ENCODE assay signal across 23 cellular contexts in the genomic region with DNA sequence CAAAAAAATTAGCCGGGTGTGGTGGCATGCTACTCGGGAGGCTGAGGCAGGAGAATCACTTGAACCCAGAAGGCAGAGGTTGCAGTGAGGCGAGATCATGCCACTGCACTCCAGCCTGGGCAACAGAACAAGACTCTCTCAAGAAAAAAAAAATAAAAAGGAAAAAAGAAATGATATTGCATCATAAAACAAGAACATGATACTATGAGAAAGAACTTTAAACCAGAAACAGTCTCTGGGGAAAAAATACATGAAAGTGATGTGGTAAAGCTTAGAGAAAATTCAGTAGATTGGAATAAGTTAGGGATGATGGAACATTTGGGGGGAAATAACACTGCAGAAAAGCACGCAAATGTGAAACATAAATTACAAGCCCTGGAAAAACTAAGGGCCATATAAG. TPM values are rescaled to one million over a fixed set of nuclear protein-coding genes. Genes with fewer than 3 reads are reported as not detected.
A peak's percentile ranks its signal among the peaks of the same experiment; 100 is the strongest.
DNase-seq lines count a peak whose midpoint lies in the region; ATAC-seq, FAIRE-seq and TF ChIP-seq lines count a peak whose summit lies in the region.
"Had no signal": no experiment of that assay in that cellular context is flagged by ENCODE, and none has a peak within 500 bp of the region (broad histone marks: within the 10 kb centered on the region; RNA-seq: fewer than 3 reads in every experiment).

No MANE protein-coding gene starts in this region.

- FAIRE-seq in HepG2 (lab: Jason Lieb, UNC) = no peak
- no peak for FAIRE-seq in K562 (lab: Jason Lieb, UNC)
- FAIRE-seq: A204.1, D721Med, GM12878, H1 had no signal

- 27% methylated on average over 4 of the region's 4 CpGs for WGBS in HepG2 (ENCODE audit: low lambda C conversion rate)
- WGBS in right lobe of liver (ENCODE audit: insufficient coverage, low coverage, low lambda C conversion rate, missing lambda C conversion rate) = 74% methylated on average over 4 of the region's 4 CpGs
- 4% methylated on average over 4 of the region's 4 CpGs for WGBS in K562 (ENCODE audit: insufficient coverage, low coverage, missing lambda C conversion rate)

- no peak overlapping the region for H3K27ac ChIP-seq in HepG2 (ENCODE audit: extremely low read length, insufficient read depth, low read length)
- no peak overlapping the region for H3K27ac ChIP-seq in right lobe of liver
- H3K27ac ChIP-seq in K562 (ENCODE audit: extremely low read depth, low read depth, low read length) = no peak overlapping the region
- no peak overlapping the region for H3K27ac ChIP-seq in dorsolateral prefrontal cortex
- H3K27ac ChIP-seq: 22Rv1, BLaER1, C4-2B had no signal

- in situ Hi-C loops in HepG2 (cut with HindIII; ENCODE audit: extremely low pct_ligation_motif_present, low pct_unique_long_range_greater_than_20kb) (no loop called here), K562 (cut with MboI) (no loop called here)

- BruUV-seq in HepG2 (replicated peaks; lab: Mats Ljungman, UMichigan) (no TSS peak), K562 (replicated peaks; lab: Mats Ljungman, UMichigan) (no TSS peak)

- POLR2A ChIA-PET in HepG2 (lab: Yijun Ruan, JAX) = no interaction called here
- POLR2A ChIA-PET in K562 (lab: Yijun Ruan, JAX) = no interaction called here

- no peaks in the 10 kb centered on the region for H3K4me1 ChIP-seq in HepG2 (ENCODE audit: insufficient read depth, low read length)
- no peaks in the 10 kb centered on the region for H3K4me1 ChIP-seq in right lobe of liver
- H3K4me1 ChIP-seq in K562 (replicated peaks in 1 of 2; ENCODE audit: control insufficient read depth in 2 of 2, insufficient read depth in 2 of 2, low read length in 2 of 2) = no peaks in the 10 kb centered on the region
- H3K4me1 ChIP-seq: BLaER1 had no signal

- TF ChIP-seq POLR2A in HepG2 (IDR thresholded peaks at IDR 0.05; ENCODE audit: insufficient read depth in 1 of 2, low read depth in 2 of 2, low read length in 2 of 2) = no peak
- no peak for TF ChIP-seq POLR2A in right lobe of liver (IDR thresholded peaks at IDR 0.05)
- no peak for TF ChIP-seq POLR2A in K562 (conservative IDR thresholded peaks at IDR 0.05)

- no peaks in the 10 kb centered on the region for H3K79me2 ChIP-seq in HepG2 (ENCODE audit: insufficient read depth, low read length)
- no peaks in the 10 kb centered on the region for H3K79me2 ChIP-seq in K562 (ENCODE audit: control insufficient read depth, insufficient read depth, low read length)

- H3K9me3 ChIP-seq in HepG2 (ENCODE audit: low read length) (no peaks in the 10 kb centered on the region), right lobe of liver (no peaks in the 10 kb centered on the region), K562 (replicated peaks; ENCODE audit: control insufficient read depth, insufficient read depth, low read depth, low read length) (no peaks in the 10 kb centered on the region)
- H3K9me3 ChIP-seq: BLaER1 had no signal

- CTCF ChIA-PET in HepG2 (lab: Yijun Ruan, JAX; ENCODE audit: low intra/inter-chr PET ratio, low total read pairs) (no interaction called here), K562 (lab: Yijun Ruan, JAX; ENCODE audit: low intra/inter-chr PET ratio) (no interaction called here)

- ATAC-seq in HepG2 (no peak), right lobe of liver (no peak), K562 (no peak), HG02870 (IDR thresholded peaks at IDR 0.05; ENCODE audit: unreplicated experiment) (no peak), GM19395 (IDR thresholded peaks at IDR 0.05; ENCODE audit: unreplicated experiment) (no peak)
- ATAC-seq: GM12878 had no signal

- intact Hi-C loops in HepG2 (cut with micrococcal nuclease; ENCODE audit: unreplicated experiment) (no loop called here), right lobe of liver (cut with DNase I) (no loop called here), K562 (cut with micrococcal nuclease) (no loop called here), dorsolateral prefrontal cortex (cut with DNase I) (no loop called here)

- H3K27me3 ChIP-seq in HepG2 (ENCODE audit: control insufficient read depth in 1 of 2, insufficient read depth in 2 of 2, low read length in 2 of 2) = peaks cover 0 to 8% of the 10 kb centered on the region in 2 experiments; a peak in 1 of 5 replicates
- H3K27me3 ChIP-seq in right lobe of liver = no peaks in the 10 kb centered on the region
- H3K27me3 ChIP-seq in K562 (ENCODE audit: control insufficient read depth in 2 of 2, insufficient read depth in 2 of 2, low read length in 2 of 2) = peaks cover 19 to 20% of the 10 kb centered on the region in 2 experiments; a peak in 4 of 5 replicates
- no peaks in the 10 kb centered on the region for H3K27me3 ChIP-seq in dorsolateral prefrontal cortex
- H3K27me3 ChIP-seq: BLaER1 had no signal

- TF ChIP-seq CTCF in HepG2 (CRISPR knock-in tag; IDR thresholded peaks at IDR 0.05) (no peak), right lobe of liver (IDR thresholded peaks at IDR 0.05) (no peak), K562 (IDR thresholded peaks at IDR 0.05 in 2 of 3, conservative IDR thresholded peaks at IDR 0.05 in 1 of 3; ENCODE audit: insufficient read depth in 2 of 3, low read depth in 1 of 3, low read length in 3 of 3) (no peak), dorsolateral prefrontal cortex (IDR thresholded peaks at IDR 0.05 in 54 of 56, conservative IDR thresholded peaks at IDR 0.05 in 2 of 56; ENCODE audit: low read depth in 1 of 56, partially characterized antibody in 56 of 56) (no peak)

- H2AFZ ChIP-seq in HepG2 (ENCODE audit: low read length) = no peak overlapping the region
- H2AFZ ChIP-seq in K562 (ENCODE audit: low read depth, low read length) = no peak overlapping the region

- H3K9me1 ChIP-seq in K562 (ENCODE audit: control insufficient read depth, insufficient read depth, low read length) = no peaks in the 10 kb centered on the region

- H3K9ac ChIP-seq in HepG2 (ENCODE audit: insufficient read depth, low read depth, low read length) (no peak overlapping the region), K562 (ENCODE audit: insufficient read depth in 1 of 2, low read depth in 2 of 2, low read length in 2 of 2) (no peak overlapping the region)
- H3K9ac ChIP-seq: BLaER1 had no signal

- DNase-seq in HepG2 (ENCODE audit: low spot score) (no peak), right lobe of liver (no peak), K562 (ENCODE audit: extremely low read depth in 1 of 4, low spot score in 3 of 4) (no peak), fibroblast of peridontal ligament (ENCODE audit: extremely low read depth) (peak; percentile 50), NCI-H1105 treated with DMSO at 0.1 percent for 48 hours (lab: John Stamatoyannopoulos, UW) (no peak), dorsolateral prefrontal cortex (no peak)
- DNase-seq: CD4-positive, CD25-positive, alpha-beta regulatory T cell; CD8-positive, alpha-beta memory T cell; DMS 273 treated with DMSO at 0.1 percent for 48 hours; DMS79; EL; GDM1; H7; HCEC 1CT had no signal

- H4K20me1 ChIP-seq in HepG2 (ENCODE audit: insufficient read depth, low read length) (no peaks in the 10 kb centered on the region), K562 (replicated peaks; ENCODE audit: control insufficient read depth, insufficient read depth, low read length) (no peaks in the 10 kb centered on the region)
- H4K20me1 ChIP-seq: BLaER1 had no signal

- H3K4me3 ChIP-seq in HepG2 (replicated peaks in 1 of 3; ENCODE audit: insufficient read depth in 1 of 3, low read depth in 2 of 3, low read length in 3 of 3) (no peak overlapping the region), right lobe of liver (no peak overlapping the region), K562 (no peak overlapping the region), dorsolateral prefrontal cortex (no peak overlapping the region)
- H3K4me3 ChIP-seq: BLaER1, GM12878 had no signal

- H3K4me2 ChIP-seq in HepG2 (ENCODE audit: low read depth, low read length) = no peak overlapping the region
- no peak overlapping the region for H3K4me2 ChIP-seq in K562 (ENCODE audit: insufficient read depth, low read length)
- H3K4me2 ChIP-seq: BLaER1 had no signal

- TF ChIP-seq RAD21 in HepG2 (CRISPR knock-in tag; IDR thresholded peaks at IDR 0.05) (no peak), K562 (CRISPR knock-in tag; conservative IDR thresholded peaks at IDR 0.05 in 1 of 2, IDR thresholded peaks at IDR 0.05 in 1 of 2) (no peak)

- H3K36me3 ChIP-seq in HepG2 (replicated peaks in 1 of 2; ENCODE audit: control insufficient read depth in 1 of 2, insufficient read depth in 2 of 2, low read length in 2 of 2) (no peaks in the 10 kb centered on the region), right lobe of liver (no peaks in the 10 kb centered on the region), K562 (ENCODE audit: control insufficient read depth, insufficient read depth, low read length) (no peaks in the 10 kb centered on the region)
- H3K36me3 ChIP-seq: BLaER1 had no signal

- TF ChIP-seq EP300 in HepG2 (IDR thresholded peaks at IDR 0.05; ENCODE audit: low read depth in 2 of 2, low read length in 2 of 2) = no peak
- no peak for TF ChIP-seq EP300 in HepG2 (CRISPR knock-in tag; IDR thresholded peaks at IDR 0.05; ENCODE audit: borderline replicate concordance)
- no peak for TF ChIP-seq EP300 in K562 (IDR thresholded peaks at IDR 0.05; ENCODE audit: low read length)

RNA-seq across cellular contexts. Expression of a gene that starts 54.7 kb away (rescaled TPM):
- total RNA-seq in HepG2 (2016; rRNA removed; fragmentation: Illumina TruSeq; extraction: Trizol) (0.22 and 2.1 TPM in 2 replicates), right lobe of liver (1 to 10 TPM in 5 of 6 experiments, under 1 TPM in 1; 0.86 to 2.6 (median 1.5) TPM), K562 (2014; rRNA removed) (2.1 and 3.8 TPM in 2 replicates), K562 (2014; rRNA removed; fragmentation: Illumina TruSeq; extraction: Trizol) (2.0 and 2.4 TPM in 2 replicates), K562 (2015; rRNA removed; fragmentation: Illumina TruSeq; extraction: Trizol) (1.8 and 1.9 TPM in 2 replicates), K562 (2021) (1.5 and 1.6 TPM in 2 replicates), dorsolateral prefrontal cortex (10 to 100 TPM in 6 of 120 experiments, 1 to 10 TPM in 114; 2.6 to 11.3 (median 6.5) TPM)
- 0.81 and 1.1 TPM in 2 replicates for total RNA-seq in HepG2 (2016; cell fraction: cytosol; rRNA removed; fragmentation: Illumina TruSeq; extraction: Trizol; ENCODE audit: low read depth)
- 0.39 and 2.1 TPM in 2 replicates for total RNA-seq in HepG2 (2016; cell fraction: insoluble cytoplasmic fraction; rRNA removed; fragmentation: Illumina TruSeq; extraction: Trizol)
- total RNA-seq in HepG2 (2016; cell fraction: membrane; rRNA removed; fragmentation: Illumina TruSeq; extraction: Trizol) = 0.37 and 0.79 TPM in 2 replicates
- 7.0 and 9.7 TPM in 2 replicates for total RNA-seq in HepG2 (2016; cell fraction: nucleus; rRNA removed; fragmentation: Illumina TruSeq; extraction: Trizol)
- polyA plus RNA-seq in HepG2 (2011; rRNA removed) (6.7 TPM in 2 replicates), K562 (2011; rRNA removed) (3.5 and 5.5 TPM in 2 replicates), K562 (2014; fragmentation: Illumina TruSeq; extraction: Trizol) (1.0 and 1.8 TPM in 2 replicates), K562 (2014; fragmentation: Nextera tagmentation; extraction: Ambion mirVana) (1 to 10 TPM; 1.9 to 2.0 TPM), K562 (2014; rRNA removed) (3.0 and 3.7 TPM in 2 replicates)
- 0.53 and 0.68 TPM in 2 replicates for polyA plus RNA-seq in HepG2 (2011; cell fraction: cytosol; rRNA removed)
- 18.0 and 20.5 TPM in 2 replicates for polyA plus RNA-seq in HepG2 (2011; cell fraction: nucleus; rRNA removed)
- 2.2 and 2.5 TPM in 2 replicates for polyA plus RNA-seq in HepG2 (2012)
- 0.19 and 0.44 TPM in 2 replicates for polyA plus RNA-seq in HepG2 (2016; cell fraction: cytosol; fragmentation: Illumina TruSeq; extraction: Trizol; ENCODE audit: low read depth)
- 0.15 and 0.48 TPM in 2 replicates for polyA plus RNA-seq in HepG2 (2016; cell fraction: insoluble cytoplasmic fraction; fragmentation: Illumina TruSeq; extraction: Trizol; ENCODE audit: low read depth)
- 0.21 TPM in 1 of 2 replicates, not detected in the other for polyA plus RNA-seq in HepG2 (2016; cell fraction: membrane; fragmentation: Illumina TruSeq; extraction: Trizol; ENCODE audit: low read depth)
- 10.6 and 15.6 TPM in 2 replicates for polyA plus RNA-seq in HepG2 (2016; cell fraction: nucleus; fragmentation: Illumina TruSeq; extraction: Trizol; ENCODE audit: insufficient read depth, low read depth)
- polyA minus RNA-seq in HepG2 (2011; rRNA and poly(A)+ RNA removed; ENCODE audit: low replicate concordance) = 2.0 and 3.4 TPM in 2 replicates
- polyA minus RNA-seq in HepG2 (2011; cell fraction: cytosol; rRNA and poly(A)+ RNA removed) = 0.53 TPM in 1 of 2 replicates, not detected in the other
- 14.2 and 17.4 TPM in 2 replicates for polyA minus RNA-seq in HepG2 (2011; cell fraction: nucleus; rRNA and poly(A)+ RNA removed)
- total RNA-seq in K562 (2011; cell fraction: chromatin; rRNA removed; ENCODE audit: low replicate concordance) = 11.2 and 13.2 TPM in 2 replicates
- total RNA-seq in K562 (2011; cell fraction: nucleolus; rRNA removed) = 5.3 and 6.4 TPM in 2 replicates
- total RNA-seq in K562 (2011; cell fraction: nucleoplasm; rRNA removed) = 6.7 and 10.9 TPM in 2 replicates
- 0.46 and 2.0 TPM in 2 replicates for polyA plus RNA-seq in K562 (2011; cell fraction: cytosol; rRNA removed)
- polyA plus RNA-seq in K562 (2011; cell fraction: nucleus; rRNA removed) = 21.0 and 26.9 TPM in 2 replicates
- polyA plus RNA-seq in K562 (2012) = 1.2 and 4.0 TPM in 2 replicates
- polyA minus RNA-seq in K562 (2011; rRNA and poly(A)+ RNA removed) = 3.3 and 4.4 TPM in 2 replicates
- polyA minus RNA-seq in K562 (2011; cell fraction: cytosol; rRNA and poly(A)+ RNA removed) = 2.1 TPM in 1 of 2 replicates, not detected in the other
- polyA minus RNA-seq in K562 (2011; cell fraction: nucleus; rRNA and poly(A)+ RNA removed) = 6.7 and 11.4 TPM in 2 replicates
- polyA plus RNA-seq: CD8-positive, alpha-beta memory T cell had no signal
